21 cellular contexts compared by ENCODE assay signal in genomic region chr12:53991077-53991460, GRCh38. TPM values are rescaled to one million over a fixed set of nuclear protein-coding genes. Genes with fewer than 3 reads are reported as not detected.
DNase-seq lines count a peak whose midpoint lies in the region; ATAC-seq and TF ChIP-seq lines count a peak whose summit lies in the region.
"Had no signal": no experiment of that assay in that cellular context is flagged by ENCODE, and none has a peak within 500 bp of the region (broad histone marks: within the 10 kb centered on the region; RNA-seq: fewer than 3 reads in every experiment).

No MANE protein-coding gene starts in this region.

- no peak overlapping the region for H4K91ac ChIP-seq in trophoblast cell (ENCODE audit: low read depth, low read length)

- H2AFZ ChIP-seq in Loucy (ENCODE audit: low read length): no peak overlapping the region
- no peak overlapping the region for H2AFZ ChIP-seq in trophoblast cell (ENCODE audit: insufficient read depth, low read length, poor library complexity)

- H3K4me1 ChIP-seq in Loucy (ENCODE audit: insufficient read depth, low read length, poor library complexity, severe bottlenecking): peaks cover 59% of the 10 kb centered on the region
- H3K4me1 ChIP-seq in trophoblast cell (ENCODE audit: control insufficient read depth in 1 of 2, insufficient read depth in 2 of 2, low read length in 2 of 2): peaks cover 0 to 8% of the 10 kb centered on the region in 2 experiments

- H4K8ac ChIP-seq in trophoblast cell (ENCODE audit: low read depth, low read length): no peak overlapping the region

- TF ChIP-seq CTCF in AG09309 (IDR thresholded peaks at IDR 0.05; ENCODE audit: control insufficient read depth, insufficient read depth, low read depth, low read length, missing control alignments) (no peak), Loucy (conservative IDR thresholded peaks at IDR 0.05; ENCODE audit: low read length) (no peak)

- no peaks in the 10 kb centered on the region for H3K79me1 ChIP-seq in trophoblast cell (ENCODE audit: low read length)

- no peaks in the 10 kb centered on the region for H4K20me1 ChIP-seq in Loucy (ENCODE audit: insufficient read depth, low read length, poor library complexity, severe bottlenecking)

- WGBS in trophoblast cell (ENCODE audit: extremely low coverage, insufficient coverage, insufficient read length): no CpG with 5 or more reads among the region's 8 CpGs

- H2BK120ac ChIP-seq in trophoblast cell (ENCODE audit: insufficient read depth, low read length, poor library complexity): no peak overlapping the region

- no peak overlapping the region for H3K4ac ChIP-seq in trophoblast cell (ENCODE audit: low read depth, low read length)

- no peak for ATAC-seq in HG03139 (IDR thresholded peaks at IDR 0.05; ENCODE audit: unreplicated experiment)
- ATAC-seq: upper lobe of right lung had no signal

- no peak overlapping the region for H2AK5ac ChIP-seq in trophoblast cell (ENCODE audit: low read length)

- no peak overlapping the region for H3K14ac ChIP-seq in trophoblast cell (ENCODE audit: low read length)

- H3K27ac ChIP-seq in trophoblast cell (ENCODE audit: low read depth, low read length): no peak overlapping the region
- H3K27ac ChIP-seq: colonic mucosa, KMS-11, upper lobe of right lung had no signal

- no peak overlapping the region for H2BK5ac ChIP-seq in trophoblast cell (ENCODE audit: low read depth, low read length, poor library complexity)

- H3K4me2 ChIP-seq in Loucy (ENCODE audit: low read depth, low read length, poor library complexity, severe bottlenecking) (peak overlapping the region; percentile 98), trophoblast cell (ENCODE audit: low read length) (no peak overlapping the region)
- H3K4me2 ChIP-seq: KMS-11 had no signal

- H3K79me2 ChIP-seq in Loucy (ENCODE audit: insufficient read depth, low read length): peaks cover 37% of the 10 kb centered on the region
- no peaks in the 10 kb centered on the region for H3K79me2 ChIP-seq in trophoblast cell (ENCODE audit: control insufficient read depth, insufficient read depth, low read length, poor library complexity)

- H3K23ac ChIP-seq in trophoblast cell (ENCODE audit: low read length): no peak overlapping the region

- H3K36me3 ChIP-seq in Loucy (ENCODE audit: insufficient read depth, low read length) (no peaks in the 10 kb centered on the region), trophoblast cell (ENCODE audit: control insufficient read depth in 1 of 2, insufficient read depth in 2 of 2, low read length in 2 of 2) (no peaks in the 10 kb centered on the region)
- H3K36me3 ChIP-seq: colonic mucosa, upper lobe of right lung had no signal

- H3K9ac ChIP-seq in Loucy (ENCODE audit: low read depth, low read length, poor library complexity, severe bottlenecking) (peak overlapping the region; percentile 13), trophoblast cell (ENCODE audit: low read length) (no peak overlapping the region)
- H3K9ac ChIP-seq: KMS-11 had no signal

- no peak overlapping the region for H3K18ac ChIP-seq in trophoblast cell (ENCODE audit: low read length)

- DNase-seq in AG09309 (ENCODE audit: low read depth) (no peak), cerebellar cortex (ENCODE audit: low spot score) (peak; percentile 47), trophoblast cell (peak; percentile 23 to 40), ecto neural progenitor cell (ENCODE audit: low spot score) (no peak), HT-29 (ENCODE audit: low spot score) (no peak)
- DNase-seq in activated CD4-positive, alpha-beta T cell treated with anti-CD3 and anti-CD28 coated beads, Interleukin-2, amount 50 U/mL, for 1 hour: no peak
- DNase-seq: activated B cell treated with CpG ODN at 0.5 μM for 24 hours; activated CD8-positive, alpha-beta memory T cell treated with anti-CD3 and anti-CD28 coated beads, Interleukin-2, amount 50 U/mL, for 48 hours; activated naive CD8-positive, alpha-beta T cell treated with anti-CD3 and anti-CD28 coated beads, Interleukin-2, amount 10 ng/mL, durations not matched to agents 7 days and 5 days; colonic mucosa; EL; erythroblast; NCI-H2029 treated with DMSO at 0.1 percent for 48 hours; NK-92 treated with Interleukin-12 subunit alpha and Interleukin-12 subunit beta, amount 100 ng/mL, for 24 hours; stimulated activated CD4-positive, alpha-beta T cell treated with anti-CD3 and anti-CD28 coated beads, Interleukin-15, amount 100 ng/mL, for 24 hours; upper lobe of right lung had no signal

- H2BK12ac ChIP-seq in trophoblast cell (ENCODE audit: low read length): no peak overlapping the region

- H3K9me3 ChIP-seq in Loucy (ENCODE audit: insufficient read depth, low read depth, low read length) (no peaks in the 10 kb centered on the region), trophoblast cell (ENCODE audit: insufficient read depth, low read depth, low read length) (peaks cover 17% of the 10 kb centered on the region)
- H3K9me3 ChIP-seq: colonic mucosa, upper lobe of right lung had no signal

- H3K27me3 ChIP-seq in Loucy (ENCODE audit: insufficient read depth, low read length, poor library complexity, severe bottlenecking) (no peaks in the 10 kb centered on the region), trophoblast cell (ENCODE audit: insufficient read depth, low read length) (peaks cover 92% of the 10 kb centered on the region)

- H3F3A ChIP-seq in Loucy (ENCODE audit: low read depth): no peaks in the 10 kb centered on the region

- H3K4me3 ChIP-seq in AG09309 (ENCODE audit: control insufficient read depth, low read depth, low read length) (peak overlapping the region; percentile 25), Loucy (ENCODE audit: low read length, poor library complexity, severe bottlenecking) (no peak overlapping the region), trophoblast cell (ENCODE audit: low read depth, low read length) (no peak overlapping the region)
- H3K4me3 ChIP-seq: colonic mucosa, lung, upper lobe of right lung had no signal

- H4K12ac ChIP-seq in trophoblast cell (ENCODE audit: low read depth, low read length): no peak overlapping the region

- H3K9me2 ChIP-seq in Loucy (replicated peaks; ENCODE audit: low read depth, low read length): no peaks in the 10 kb centered on the region

RNA-seq across cellular contexts. Expression of gene HOXC10, which starts 6.1 kb away (rescaled TPM):
- polyA plus RNA-seq in trophoblast cell (2013): 0.03 and 0.04 TPM in 2 replicates
- total RNA-seq in HT-29 (2014; rRNA removed; shearing (Covaris generic)): 1.7 TPM in 1 of 2 replicates, not detected in the other
- total RNA-seq: activated B cell treated with CpG ODN at 0.5 μM for 24 hours; activated naive CD8-positive, alpha-beta T cell treated with anti-CD3 and anti-CD28 coated beads, Interleukin-2, amount 10 ng/mL, durations not matched to agents 7 days and 5 days; colonic mucosa; omental fat pad; upper lobe of right lung had no signal
- polyA plus RNA-seq: lung had no signal

RNA-seq across cellular contexts. Expression of gene HOXC9, which starts 8.9 kb away (rescaled TPM):
- polyA plus RNA-seq in trophoblast cell (2013): 0.03 TPM in 1 of 2 replicates, not detected in the other
- total RNA-seq in HT-29 (2014; rRNA removed; shearing (Covaris generic)): 0.23 and 0.76 TPM in 2 replicates
- total RNA-seq: activated B cell treated with CpG ODN at 0.5 μM for 24 hours; activated naive CD8-positive, alpha-beta T cell treated with anti-CD3 and anti-CD28 coated beads, Interleukin-2, amount 10 ng/mL, durations not matched to agents 7 days and 5 days; colonic mucosa; lung had no signal

RNA-seq across cellular contexts. Expression of gene HOTAIR, which starts 16.3 kb away (rescaled TPM):
- polyA plus RNA-seq in trophoblast cell (2013): 1.5 and 1.6 TPM in 2 replicates
- 5.6 and 6.8 TPM in 2 replicates for total RNA-seq in HT-29 (2014; rRNA removed; shearing (Covaris generic))
- total RNA-seq: activated B cell treated with CpG ODN at 0.5 μM for 24 hours; activated naive CD8-positive, alpha-beta T cell treated with anti-CD3 and anti-CD28 coated beads, Interleukin-2, amount 10 ng/mL, durations not matched to agents 7 days and 5 days; colonic mucosa; upper lobe of right lung had no signal
- polyA plus RNA-seq: lung had no signal

RNA-seq across cellular contexts. Expression of gene HOXC8, which starts 17.7 kb away (rescaled TPM):
- polyA plus RNA-seq in trophoblast cell (2013): 0.05 and 0.06 TPM in 2 replicates
- 0.10 and 0.23 TPM in 2 replicates for total RNA-seq in HT-29 (2014; rRNA removed; shearing (Covaris generic))
- total RNA-seq: activated B cell treated with CpG ODN at 0.5 μM for 24 hours; activated naive CD8-positive, alpha-beta T cell treated with anti-CD3 and anti-CD28 coated beads, Interleukin-2, amount 10 ng/mL, durations not matched to agents 7 days and 5 days; colonic mucosa; lung had no signal

RNA-seq across cellular contexts. Expression of gene HOXC11, which starts 18.1 kb away (rescaled TPM):
- 0.22 and 0.29 TPM in 2 replicates for polyA plus RNA-seq in trophoblast cell (2013)
- total RNA-seq in HT-29 (2014; rRNA removed; shearing (Covaris generic)): not detected in 2 replicates
- total RNA-seq: activated B cell treated with CpG ODN at 0.5 μM for 24 hours; activated naive CD8-positive, alpha-beta T cell treated with anti-CD3 and anti-CD28 coated beads, Interleukin-2, amount 10 ng/mL, durations not matched to agents 7 days and 5 days; colonic mucosa; lung; omental fat pad; upper lobe of right lung had no signal
- polyA plus RNA-seq: lung had no signal

Comparison
In these comparisons a context has a peak if more than half of its experiments do, and no peak if none do; other contexts are left out.
1. DNase-seq: peak in cerebellar cortex (single experiment) and trophoblast cell (2 of 2); none in AG09309 (single experiment), ecto neural progenitor cell (single experiment), activated CD4-positive, alpha-beta T cell treated with anti-CD3 and anti-CD28 coated beads, Interleukin-2, amount 50 U/mL, for 1 hour (single experiment) and HT-29 (single experiment).